ENCODE assay signal across 18 cellular contexts in the genomic region with DNA sequence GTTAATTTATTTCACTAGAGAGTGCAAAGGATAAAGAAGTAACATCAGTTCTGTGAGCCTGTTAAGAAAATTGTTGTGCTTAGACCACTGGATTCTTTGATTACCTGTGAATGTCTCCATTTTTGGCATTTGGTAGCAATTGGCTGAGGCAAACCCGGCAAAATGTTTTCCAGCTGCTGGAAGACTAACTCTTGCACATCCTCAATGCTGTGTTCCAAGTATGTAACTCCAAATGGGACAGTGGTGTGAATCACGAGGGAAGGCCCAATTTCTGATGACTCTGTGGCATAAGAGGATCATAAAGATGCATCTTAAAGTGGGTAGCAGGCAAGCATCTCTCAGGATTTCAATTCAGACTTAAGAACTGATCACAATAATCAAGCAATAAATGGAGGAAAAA.
"Had no signal": no experiment of that assay in that cellular context is flagged by ENCODE, and none has a peak within 500 bp of the region (broad histone marks: within the 10 kb centered on the region; RNA-seq: fewer than 3 reads in every experiment).

No MANE protein-coding gene starts in this region.

- DNase-seq: cortex of kidney; dorsolateral prefrontal cortex; effector CD8-positive, alpha-beta T cell; foreskin keratinocyte; heart left ventricle; hypothalamus; kidney glomerular epithelial cell; mammary epithelial cell; mucosa of descending colon; naive thymus-derived CD8-positive, alpha-beta T cell; psoas muscle; small intestine; stimulated activated CD4-positive, alpha-beta T cell treated with anti-CD3 and anti-CD28 coated beads, Interleukin-12 subunit alpha, Interleukin-12 subunit beta, amount 100 ng/mL, for 4 hours; stimulated activated naive CD4-positive, alpha-beta T cell treated with Interleukin-2 at 50 U/mL for 16 hours; thyroid gland had no signal

- H3K27me3 ChIP-seq: dorsolateral prefrontal cortex, heart left ventricle, neutrophil, thyroid gland had no signal

- H3K27ac ChIP-seq: dorsolateral prefrontal cortex, foreskin keratinocyte, heart left ventricle, neutrophil, psoas muscle, thyroid gland had no signal

- H3K36me3 ChIP-seq: heart left ventricle, neutrophil, thyroid gland had no signal

- H3K4me1 ChIP-seq: foreskin keratinocyte, heart left ventricle, psoas muscle, thyroid gland had no signal

- H3K4me3 ChIP-seq: dorsolateral prefrontal cortex, heart left ventricle, mucosa of descending colon, psoas muscle, thyroid gland had no signal

- H3K9me3 ChIP-seq: neutrophil, thyroid gland had no signal

- FAIRE-seq: islet of Langerhans, urothelium cell line had no signal
